In the genomic region with DNA sequence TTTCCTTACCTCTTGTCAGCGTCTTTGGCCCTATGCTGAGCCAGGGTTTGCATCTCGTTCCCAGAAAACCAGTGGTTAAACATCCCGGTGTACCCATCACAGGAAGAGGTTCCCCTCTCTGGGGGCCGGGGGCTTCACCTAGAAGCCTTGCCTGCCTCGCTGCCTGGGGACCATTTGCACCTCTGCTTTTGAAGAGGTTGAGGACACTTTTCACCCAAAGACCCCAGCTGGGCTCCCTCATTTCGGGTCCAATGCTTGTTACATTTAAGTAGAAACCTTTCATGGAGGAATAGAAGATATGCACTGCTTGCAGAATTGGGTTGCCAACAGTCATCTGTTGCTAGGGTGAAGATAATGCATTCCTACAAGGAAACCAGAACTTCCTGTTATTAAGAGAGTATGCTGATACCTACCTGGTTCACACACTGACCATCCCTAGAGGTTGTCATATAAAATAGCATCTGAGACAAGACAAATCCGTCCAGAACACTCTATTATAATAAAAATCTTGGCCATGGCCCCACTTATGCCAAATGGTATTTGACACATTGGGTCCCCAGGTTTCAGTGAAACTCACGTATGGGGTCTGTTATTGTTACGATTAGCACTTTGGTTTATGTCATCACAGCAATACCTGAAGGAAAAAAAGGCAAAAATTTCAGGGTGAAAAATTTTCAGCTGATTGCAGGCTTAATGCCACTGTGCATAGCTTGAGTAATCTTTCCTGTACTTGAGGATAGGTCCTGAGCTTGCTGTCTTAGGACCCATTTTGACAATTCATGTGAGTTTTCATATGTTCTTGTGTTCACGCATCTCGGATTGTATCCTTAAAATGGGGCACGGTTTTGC, we compare ENCODE assay signal across 8 cellular contexts. TPM values are rescaled to one million over a fixed set of nuclear protein-coding genes. Genes with fewer than 3 reads are reported as not detected.
DNase-seq lines count a peak whose midpoint lies in the region; ATAC-seq, FAIRE-seq and TF ChIP-seq lines count a peak whose summit lies in the region.

No MANE protein-coding gene starts in this region.

- H3K27me3 Mint-ChIP-seq in GM23338 (ENCODE audit: insufficient read depth, low read depth, poor library complexity), result peaks cover 16% of the 10 kb centered on the region

- peak overlapping the region; percentile 73 for H3K4me2 ChIP-seq in A549
- peak overlapping the region; percentile 85 for H3K4me2 ChIP-seq in GM23338
- H3K4me2 ChIP-seq in GM12878 (ENCODE audit: control insufficient read depth, insufficient read depth), result no peak overlapping the region

- intact Hi-C loops in GM12878 (cut with micrococcal nuclease; ENCODE audit: unreplicated experiment), result no loop called here

- H3K79me2 ChIP-seq in GM23338 (replicated peaks; ENCODE audit: insufficient read depth) (no peaks in the 10 kb centered on the region), GM12878 (ENCODE audit: control insufficient read depth, insufficient read depth, low read length) (no peaks in the 10 kb centered on the region)

- H3K4me3 ChIP-seq in A549 (peak overlapping the region; percentile 63), GM23338 (peak overlapping the region; percentile 73), GM12878 (no peak overlapping the region)

- TF ChIP-seq RAD21 in A549 (conservative IDR thresholded peaks at IDR 0.05 in 1 of 2, IDR thresholded peaks at IDR 0.05 in 1 of 2), result no peak
- TF ChIP-seq RAD21 in GM12878 (IDR thresholded peaks at IDR 0.05; ENCODE audit: insufficient read depth, low read depth, low read length), result no peak

- WGBS in A549 (ENCODE audit: missing lambda C conversion rate), result 76% methylated on average over 12 of the region's 12 CpGs
- 35% methylated on average over 12 of the region's 12 CpGs for WGBS in GM12878 (ENCODE audit: insufficient coverage, insufficient replicate concordance, low lambda C conversion rate, missing lambda C conversion rate)

- no peak overlapping the region for H3K9ac ChIP-seq in GM12878 (ENCODE audit: control insufficient read depth, insufficient read depth, low read length)

- no peaks in the 10 kb centered on the region; the same call in 1 of the 2 replicates for H4K20me1 ChIP-seq in GM23338 (replicated peaks; ENCODE audit: insufficient read depth)
- no peaks in the 10 kb centered on the region for H4K20me1 ChIP-seq in GM12878 (ENCODE audit: control insufficient read depth, insufficient read depth)

- H3K4me1 ChIP-seq in A549 (peaks cover 16% of the 10 kb centered on the region), GM23338 (ENCODE audit: insufficient read depth) (peaks cover 8% of the 10 kb centered on the region), GM12878 (ENCODE audit: control insufficient read depth, insufficient read depth, low read length) (no peaks in the 10 kb centered on the region)

- H3K27me3 ChIP-seq in GM23338 (ENCODE audit: insufficient read depth), result peaks cover 30% of the 10 kb centered on the region
- peaks cover 8 to 22% of the 10 kb centered on the region in 2 experiments for H3K27me3 ChIP-seq in GM12878 (replicated peaks in 1 of 2; ENCODE audit: control insufficient read depth in 2 of 2, insufficient read depth in 2 of 2, low read length in 1 of 2)
- H3K27me3 ChIP-seq in layer of hippocampus (ENCODE audit: control insufficient read depth, insufficient read depth, low read length), result no peaks in the 10 kb centered on the region

- TF ChIP-seq POLR2A in A549 (IDR thresholded peaks at IDR 0.05; ENCODE audit: low read length) (no peak), GM12878 (IDR thresholded peaks at IDR 0.05; ENCODE audit: low read depth, low read length) (no peak)

- no peak for FAIRE-seq in A549 (lab: Jason Lieb, UNC)
- no peak for FAIRE-seq in GM12878 (lab: Jason Lieb, UNC)

- no peaks in the 10 kb centered on the region for H3K36me3 ChIP-seq in GM23338 (ENCODE audit: insufficient read depth)
- no peaks in the 10 kb centered on the region for H3K36me3 ChIP-seq in GM12878 (ENCODE audit: control insufficient read depth in 2 of 2, insufficient read depth in 2 of 2, low read length in 1 of 2)

- no peak overlapping the region for H3K27ac Mint-ChIP-seq in GM23338

- no peaks in the 10 kb centered on the region for H3K36me3 Mint-ChIP-seq in GM23338 (ENCODE audit: low read depth)

- ATAC-seq in A549, result peak; percentile 58 to 70; a peak in 5 of 6 replicates
- ATAC-seq in GM23338, result peak; percentile 14; the same call in 2 of the 3 replicates
- no peak for ATAC-seq in GM12878
- ATAC-seq in HG02571 (IDR thresholded peaks at IDR 0.05; ENCODE audit: unreplicated experiment), result no peak

- TF ChIP-seq EP300 in A549 (IDR thresholded peaks at IDR 0.05), result no peak
- no peak for TF ChIP-seq EP300 in GM12878 (IDR thresholded peaks at IDR 0.05; ENCODE audit: borderline replicate concordance in 1 of 2, control insufficient read depth in 1 of 2, low read depth in 2 of 2, low read length in 2 of 2)

- SMC1A ChIA-PET in GM12878 (lab: Charles Lee; ENCODE audit: uncharacterized antibody, unreplicated experiment), result interaction anchor here (1.5 kb wide), 1 partner anchor 12 kb away, joined by 5 read pairs; no protein-coding TSS in a partner anchor

- no TSS peak for BruUV-seq in GM12878 (replicated peaks; lab: Mats Ljungman, UMichigan)

- TF ChIP-seq CTCF in A549 (IDR thresholded peaks at IDR 0.05) (no peak), GM23338 (conservative IDR thresholded peaks at IDR 0.05; ENCODE audit: low read depth in 2 of 2) (no peak), GM12878 (IDR thresholded peaks at IDR 0.05 in 2 of 3, conservative IDR thresholded peaks at IDR 0.05 in 1 of 3; ENCODE audit: control insufficient read depth in 2 of 3, extremely low read depth in 1 of 3, insufficient read depth in 1 of 3, low read depth in 3 of 3, low read length in 3 of 3) (no peak)

- no peaks in the 10 kb centered on the region for H3K9me3 Mint-ChIP-seq in GM23338

- no peaks in the 10 kb centered on the region for H3K9me3 ChIP-seq in A549
- H3K9me3 ChIP-seq in GM12878 (replicated peaks; ENCODE audit: control insufficient read depth, insufficient read depth, low read length), result no peaks in the 10 kb centered on the region

- RAD21 ChIA-PET in GM12878 (lab: Charles Lee; ENCODE audit: unreplicated experiment), result no interaction called here

- H2AFZ ChIP-seq in GM23338 (peak overlapping the region; percentile 99), GM12878 (ENCODE audit: control insufficient read depth, low read depth, low read length) (no peak overlapping the region)

- in situ Hi-C loops in GM12878 (cut with MboI), result no loop called here

- H3K27ac ChIP-seq in A549, result peak overlapping the region; percentile 65 to 88; a peak in 5 of 6 replicates
- H3K27ac ChIP-seq in GM23338 (ENCODE audit: low read depth), result no peak overlapping the region
- H3K27ac ChIP-seq in GM12878 (ENCODE audit: control insufficient read depth, insufficient read depth), result no peak overlapping the region
- peak overlapping the region; percentile 91 for H3K27ac ChIP-seq in layer of hippocampus (ENCODE audit: low read depth, low read length)

- H3K9me2 ChIP-seq in GM23338 (ENCODE audit: insufficient read depth), result no peaks in the 10 kb centered on the region

- CTCF ChIA-PET in A549 (lab: Yijun Ruan, JAX) (interaction anchor here (1.1 kb wide), 1 partner anchor 11 kb away, joined by 6 read pairs; no protein-coding TSS in a partner anchor), GM12878 (lab: Yijun Ruan, JAX) (no interaction called here)

- H3F3A ChIP-seq in GM23338 (replicated peaks; ENCODE audit: low read depth), result no peaks in the 10 kb centered on the region

- peak in 1 of 2 experiments; percentile 29 for DNase-seq in A549 (ENCODE audit: low read depth in 1 of 2, low spot score in 1 of 2)
- DNase-seq in GM23338 (ENCODE audit: low spot score), result peak; percentile 8
- no peak for DNase-seq in GM12878 (ENCODE audit: low read depth, low spot score)
- no peak for DNase-seq in OCI-M2 (lab: John Stamatoyannopoulos, UW; ENCODE audit: unreplicated experiment)
- no peak for DNase-seq in NCI-H1105 treated with DMSO at 0.1 percent for 48 hours (lab: John Stamatoyannopoulos, UW)
- DNase-seq in cortex of kidney (lab: John Stamatoyannopoulos, UW), result no peak

- H3K4me1 Mint-ChIP-seq in GM23338, result peaks cover 6% of the 10 kb centered on the region

- POLR2A ChIA-PET in A549 (lab: Yijun Ruan, JAX), result no interaction called here
- POLR2A ChIA-PET in GM12878 (lab: Charles Lee), result no interaction called here

- peak overlapping the region; percentile 85 for H3K4me3 Mint-ChIP-seq in GM23338

TF ChIP-seq in A549, 52 proteins besides CTCF, POLR2A, EP300 and RAD21 (continues in another document):
- no peak for TF ChIP-seq ZNF302 (CRISPR knock-in tag; IDR thresholded peaks at IDR 0.05)
- TF ChIP-seq MAZ (IDR thresholded peaks at IDR 0.05; ENCODE audit: borderline replicate concordance, low read depth, low read length), result no peak

TF ChIP-seq in GM23338, 12 proteins besides CTCF, POLR2A, EP300 and RAD21 (continues in another document):
- TF ChIP-seq EZH2 (IDR thresholded peaks at IDR 0.05; ENCODE audit: low read depth, unreplicated experiment) (no peak), CREB1 (CRISPR knock-in tag; IDR thresholded peaks at IDR 0.05; ENCODE audit: low read depth) (no peak)

TF ChIP-seq in GM12878, 131 proteins besides CTCF, POLR2A, EP300 and RAD21 (continues in another document):
- TF ChIP-seq RFX5 (IDR thresholded peaks at IDR 0.05; ENCODE audit: low read depth, low read length), result peak; percentile 88

RNA-seq across cellular contexts. Expression of a gene that starts 0.9 kb away (rescaled TPM):
- 1.3 and 1.5 TPM in 2 replicates for polyA plus RNA-seq in A549 (2011; rRNA removed)
- 0.48 TPM in 2 replicates for polyA plus RNA-seq in A549 (2012; cell fraction: cytosol; rRNA removed)
- 0.29 and 0.49 TPM in 2 replicates for polyA plus RNA-seq in A549 (2012; cell fraction: nucleus; rRNA removed)
- polyA plus RNA-seq in A549 (2017; fragmentation: RNase III; extraction: RNeasy Plus Mini Kit Qiagen cat#74134 plus additional on column Dnase treatment), result 1.1 to 1.3 TPM (median 1.2 TPM) in 3 replicates
- polyA minus RNA-seq in A549 (2011; rRNA and poly(A)+ RNA removed), result 1.8 and 2.8 TPM in 2 replicates
- 0.35 and 0.59 TPM in 2 replicates for total RNA-seq in GM23338 (2014; rRNA removed; shearing (Covaris generic))
- polyA plus RNA-seq in GM23338 (2016; fragmentation: Nextera tagmentation; extraction: Ambion mirVana), result 0.19 and 0.42 TPM in 2 replicates
- total RNA-seq in GM12878 (2013; cell fraction: nucleolus; rRNA removed), result not detected in 2 replicates
- not detected in 2 replicates for total RNA-seq in GM12878 (2014; rRNA removed)
- total RNA-seq in GM12878 (2014; rRNA removed; fragmentation: Illumina TruSeq; extraction: Trizol), result not detected in 2 replicates
- total RNA-seq in GM12878 (2021), result not detected in 2 replicates
- not detected for polyA plus RNA-seq in GM12878 (2011; ENCODE audit: low read depth)
- polyA plus RNA-seq in GM12878 (2011; rRNA removed), result not detected in 2 replicates
- polyA plus RNA-seq in GM12878 (2011; cell fraction: cytosol; rRNA removed), result not detected in 2 replicates
- not detected in 2 replicates for polyA plus RNA-seq in GM12878 (2011; cell fraction: nucleus; rRNA removed)
- polyA plus RNA-seq in GM12878 (2012), result not detected in 2 replicates
- not detected in 2 replicates for polyA plus RNA-seq in GM12878 (2014; fragmentation: Illumina TruSeq; extraction: Trizol)
- not detected for polyA plus RNA-seq in GM12878 (2014; fragmentation: Nextera tagmentation; extraction: Ambion mirVana)
- polyA plus RNA-seq in GM12878 (2014; rRNA removed), result not detected in 2 replicates
- polyA plus RNA-seq in GM12878 (2016; fragmentation: Nextera tagmentation; extraction: Ambion mirVana), result under 1 TPM in 1 of 2 experiments, not detected in 1; 0.08 TPM
- polyA minus RNA-seq in GM12878 (2011; rRNA and poly(A)+ RNA removed), result not detected in 2 replicates
- polyA minus RNA-seq in GM12878 (2011; cell fraction: cytosol; rRNA and poly(A)+ RNA removed), result not detected in 2 replicates
- not detected in 2 replicates for polyA minus RNA-seq in GM12878 (2011; cell fraction: nucleus; rRNA and poly(A)+ RNA removed)

Comparison
In these comparisons a context has a peak if more than half of its experiments do, and no peak if none do; other contexts are left out.
1. ATAC-seq: peak in A549 (2 of 2) and GM23338 (single experiment); none in GM12878 (single experiment) and HG02571 (single experiment).
2. H3K27ac ChIP-seq: peak in A549 (2 of 2) and layer of hippocampus (single experiment); none in GM23338 (single experiment) and GM12878 (single experiment).